ENCODE assay signal across 17 cellular contexts in genomic region chr9:119101048-119101447, GRCh38.
"Had no signal": no experiment of that assay in that cellular context is flagged by ENCODE, and none has a peak within 500 bp of the region (broad histone marks: within the 10 kb centered on the region; RNA-seq: fewer than 3 reads in every experiment).

No MANE protein-coding gene starts in this region.

- H3K27me3 ChIP-seq: colonic mucosa, hepatocyte, ovary, right atrium auricular region had no signal

- H3K36me3 ChIP-seq: colonic mucosa, ovary, right atrium auricular region had no signal

- H3K9me3 Mint-ChIP-seq: nephron progenitor cell had no signal

- DNase-seq: colonic mucosa; effector CD4-positive, alpha-beta T cell; foreskin melanocyte; head of caudate nucleus; left colon; left ventricle myocardium superior; mesenchymal stem cell; naive thymus-derived CD4-positive, alpha-beta T cell; nephron progenitor cell; ovary; stimulated activated CD4-positive, alpha-beta T cell treated with anti-CD3 and anti-CD28 coated beads, Interleukin-2, amount 100 ng/mL, for 48 hours; stimulated activated naive CD4-positive, alpha-beta T cell treated with Interleukin-2 at 50 U/mL for 16 hours; trophoblast cell had no signal

- H3K4me3 ChIP-seq: colonic mucosa, hepatocyte, lung, ovary, right atrium auricular region, smooth muscle cell had no signal

- H3K4me2 ChIP-seq: hepatocyte, smooth muscle cell had no signal

- H3K27me3 Mint-ChIP-seq: naive thymus-derived CD4-positive, alpha-beta T cell had no signal

- H3K79me2 ChIP-seq: hepatocyte had no signal

- H3K9me3 ChIP-seq: colonic mucosa, ovary, right atrium auricular region had no signal

- H3K4me1 ChIP-seq: colonic mucosa, right atrium auricular region had no signal

- H3K4me3 Mint-ChIP-seq: naive thymus-derived CD4-positive, alpha-beta T cell; nephron progenitor cell had no signal

- H3K27ac ChIP-seq: colonic mucosa, hepatocyte, ovary, right atrium auricular region had no signal

- H2AFZ ChIP-seq: hepatocyte had no signal

- H3K4me1 Mint-ChIP-seq: naive thymus-derived CD4-positive, alpha-beta T cell; nephron progenitor cell had no signal

- H3K27ac Mint-ChIP-seq: naive thymus-derived CD4-positive, alpha-beta T cell; nephron progenitor cell had no signal

- H3K36me3 Mint-ChIP-seq: naive thymus-derived CD4-positive, alpha-beta T cell had no signal
